In genomic region chr3:110888625-110889375, GRCh38 we compare ENCODE assay signal across 8 cellular contexts.
A peak's percentile ranks its signal among the peaks of the same experiment; 100 is the strongest.
DNase-seq lines count a peak whose midpoint lies in the region; ATAC-seq and TF ChIP-seq lines count a peak whose summit lies in the region.
"Not testable (repeated sequence)": the region's sequence is repeated elsewhere in the genome, so short reads cannot be mapped to it uniquely, and the experiment has no call there.

No MANE protein-coding gene starts in this region.

- H3K4me1 ChIP-seq in HUES6 (ENCODE audit: control insufficient read depth, insufficient read depth, low read length); RWPE2 (ENCODE audit: insufficient read depth, poor library complexity, severe bottlenecking): not testable (repeated sequence)

- peak; percentile 39 for DNase-seq in DMS53 treated with DMSO at 0.1 percent for 48 hours (lab: John Stamatoyannopoulos, UW; ENCODE audit: unreplicated experiment)
- peak; percentile 28 for DNase-seq in NCI-H146 (lab: John Stamatoyannopoulos, UW)
- DNase-seq in NCI-H510A (lab: John Stamatoyannopoulos, UW): peak; percentile 10
- DNase-seq in RWPE2 (ENCODE audit: low spot score); brain microvascular endothelial cell; osteocyte (ENCODE audit: extremely low spot score, unreplicated experiment): not testable (repeated sequence)

- not testable (repeated sequence) for H3K36me3 Mint-ChIP-seq in osteocyte (ENCODE audit: unreplicated experiment)

- peak overlapping the region; percentile 58 for H3K4me3 ChIP-seq in HUES6 (ENCODE audit: low read depth, low read length)
- peak overlapping the region; percentile 31 for H3K4me3 ChIP-seq in RWPE2 (ENCODE audit: severe bottlenecking)
- H3K4me3 ChIP-seq in brain microvascular endothelial cell (ENCODE audit: low read depth, low read length): peak overlapping the region; percentile 24
- peak overlapping the region; percentile 13 for H3K4me3 ChIP-seq in iPS-11a (ENCODE audit: low read depth, low read length)

- H3K9me3 ChIP-seq in HUES6 (ENCODE audit: control insufficient read depth, insufficient read depth, low read depth, low read length): peaks cover 18% of the 10 kb centered on the region
- H3K9me3 ChIP-seq in RWPE2 (ENCODE audit: severe bottlenecking): not testable (repeated sequence)

- H3K27me3 Mint-ChIP-seq in osteocyte (ENCODE audit: unreplicated experiment): not testable (repeated sequence)

- H3K4me1 Mint-ChIP-seq in osteocyte (ENCODE audit: unreplicated experiment): not testable (repeated sequence)

- H3K4me3 Mint-ChIP-seq in osteocyte (ENCODE audit: unreplicated experiment): peak overlapping the region; percentile 80

- H3K27ac Mint-ChIP-seq in osteocyte (ENCODE audit: unreplicated experiment): peak overlapping the region; percentile 61

- H3K27ac ChIP-seq in HUES6 (ENCODE audit: low read depth, low read length); brain microvascular endothelial cell: not testable (repeated sequence)
- peak overlapping the region; percentile 55 for H3K27ac ChIP-seq in RWPE2 (ENCODE audit: poor library complexity, severe bottlenecking)

- peak overlapping the region; percentile 60 for H3K9ac ChIP-seq in HUES6 (ENCODE audit: low read length)

- not testable (repeated sequence) for H3K9me3 Mint-ChIP-seq in osteocyte (ENCODE audit: unreplicated experiment)

- peak; percentile 60; the same call in 2 of the 3 replicates for ATAC-seq in RWPE2 (ENCODE audit: low read depth)

- not testable (repeated sequence) for H3K27me3 ChIP-seq in HUES6 (ENCODE audit: control insufficient read depth, insufficient read depth, low read length); RWPE2 (ENCODE audit: insufficient read depth, poor library complexity, severe bottlenecking); brain microvascular endothelial cell (replicated peaks)

- in situ Hi-C loops in brain microvascular endothelial cell (cut with HindIII; ENCODE audit: low pct_ligation_motif_present, low sequenced_read_pairs): not testable (repeated sequence)

- TF ChIP-seq CTCF in RWPE2 (IDR thresholded peaks at IDR 0.05; ENCODE audit: poor library complexity, severe bottlenecking); brain microvascular endothelial cell (IDR thresholded peaks at IDR 0.05; ENCODE audit: low read depth, low read length, missing control alignments); osteocyte (IDR thresholded peaks at IDR 0.05): not testable (repeated sequence)

- H3K36me3 ChIP-seq in HUES6 (ENCODE audit: control insufficient read depth, insufficient read depth, low read length); RWPE2 (ENCODE audit: low read depth); brain microvascular endothelial cell (replicated peaks): not testable (repeated sequence)
